23 cellular contexts compared by ENCODE assay signal in genomic region chr12:21938879-21939278, GRCh38. TPM values are rescaled to one million over a fixed set of nuclear protein-coding genes. Genes with fewer than 3 reads are reported as not detected.
A peak's percentile ranks its signal among the peaks of the same experiment; 100 is the strongest.
DNase-seq lines count a peak whose midpoint lies in the region; ATAC-seq and TF ChIP-seq lines count a peak whose summit lies in the region.
"Had no signal": no experiment of that assay in that cellular context is flagged by ENCODE, and none has a peak within 500 bp of the region (broad histone marks: within the 10 kb centered on the region; RNA-seq: fewer than 3 reads in every experiment).

No MANE protein-coding gene starts in this region.

- H3F3A ChIP-seq in GM23248 (ENCODE audit: insufficient read depth): peaks cover 21% of the 10 kb centered on the region

- intact Hi-C loops in Caco-2 (cut with micrococcal nuclease; ENCODE audit: unreplicated experiment): loop anchor here (1.0 kb wide), 2 partner anchors 32 to 120 kb away; no protein-coding TSS in a partner anchor
- intact Hi-C loops in esophagus muscularis mucosa (cut with DNase I): no loop called here
- intact Hi-C loops in gastrocnemius medialis (cut with DNase I; ENCODE audit: low total_unique reads): no loop called here
- intact Hi-C loops in posterior cingulate gyrus (cut with DNase I): no loop called here

- H3K27ac ChIP-seq in GM23248: no peak overlapping the region
- H3K27ac ChIP-seq in esophagus muscularis mucosa (replicated peaks in 1 of 4): peak overlapping the region; percentile 86 to 87 (median 86)
- H3K27ac ChIP-seq in gastrocnemius medialis: peak overlapping the region; percentile 91 to 97 (median 93)
- H3K27ac ChIP-seq: VCaP had no signal

- H3K9me3 ChIP-seq in Caco-2 (no peaks in the 10 kb centered on the region), GM23248 (ENCODE audit: low read depth) (no peaks in the 10 kb centered on the region), esophagus muscularis mucosa (no peaks in the 10 kb centered on the region), gastrocnemius medialis (no peaks in the 10 kb centered on the region)
- H3K9me3 ChIP-seq: SK-N-SH had no signal

- in situ Hi-C loops in GM23248 (cut with MboI) (no loop called here), gastrocnemius medialis (cut with MboI; ENCODE audit: low sequenced_read_pairs in 4 of 4) (no loop called here)

- no peak for TF ChIP-seq CTCF in Caco-2 (IDR thresholded peaks at IDR 0.05; ENCODE audit: insufficient read depth in 1 of 2, low read depth in 1 of 2, low read length in 1 of 2, severe bottlenecking in 1 of 2, unreplicated experiment in 1 of 2)
- no peak for TF ChIP-seq CTCF in esophagus muscularis mucosa (IDR thresholded peaks at IDR 0.05)
- no peak for TF ChIP-seq CTCF in gastrocnemius medialis (IDR thresholded peaks at IDR 0.05 in 4 of 5, conservative IDR thresholded peaks at IDR 0.05 in 1 of 5)

- H3K4me1 ChIP-seq in Caco-2 (no peaks in the 10 kb centered on the region), GM23248 (ENCODE audit: insufficient read depth) (peaks cover 17% of the 10 kb centered on the region), esophagus muscularis mucosa (peaks cover 0 to 25% (median 23%) of the 10 kb centered on the region in 4 donors), gastrocnemius medialis (peaks cover 25 to 34% of the 10 kb centered on the region in 2 donors)

- H3K27me3 ChIP-seq in Caco-2 (replicated peaks; ENCODE audit: control insufficient read depth, insufficient read depth, low read length) (no peaks in the 10 kb centered on the region), GM23248 (replicated peaks; ENCODE audit: insufficient read depth) (no peaks in the 10 kb centered on the region), esophagus muscularis mucosa (peaks cover 0 to 4% (median 0%) of the 10 kb centered on the region in 4 donors), gastrocnemius medialis (no peaks in the 10 kb centered on the region)

- H3K9me3 Mint-ChIP-seq in Caco-2 (ENCODE audit: unreplicated experiment): no peaks in the 10 kb centered on the region
- H3K9me3 Mint-ChIP-seq: activated naive CD8-positive, alpha-beta T cell treated with anti-CD3 and anti-CD28 coated beads, Interleukin-2, amount 10 ng/mL, durations not matched to agents 7 days and 5 days had no signal

- DNase-seq in Caco-2: no peak
- no peak for DNase-seq in GM23248
- no peak for DNase-seq in esophagus muscularis mucosa (ENCODE audit: extremely low spot score)
- no peak for DNase-seq in gastrocnemius medialis
- DNase-seq in T1000 (lab: John Stamatoyannopoulos, UW): no peak
- DNase-seq in NCI-H345 (lab: John Stamatoyannopoulos, UW): no peak
- no peak for DNase-seq in posterior cingulate gyrus
- DNase-seq: activated CD8-positive, alpha-beta memory T cell treated with anti-CD3 and anti-CD28 coated beads, Interleukin-2, amount 50 U/mL, for 4 hours; activated effector memory CD4-positive, alpha-beta T cell treated with Interleukin-2 at 50 U/mL for 16 hours; activated naive CD8-positive, alpha-beta T cell treated with anti-CD3 and anti-CD28 coated beads, Interleukin-2, amount 10 ng/mL, durations not matched to agents 7 days and 5 days; CD4-positive, alpha-beta memory T cell; DMS53; head of caudate nucleus; KG1; natural killer cell; NCI-H1436 treated with DMSO at 0.1 percent for 48 hours; NCI-H526; SK-N-SH; small intestine; stimulated activated CD4-positive, alpha-beta T cell treated with anti-CD3 and anti-CD28 coated beads, Interleukin-4, amount 100 ng/mL, for 24 hours had no signal

- no peak for ATAC-seq in gastrocnemius medialis
- ATAC-seq: natural killer cell had no signal

- H3K27ac Mint-ChIP-seq in Caco-2 (ENCODE audit: unreplicated experiment): peak overlapping the region; percentile 78
- H3K27ac Mint-ChIP-seq: activated naive CD8-positive, alpha-beta T cell treated with anti-CD3 and anti-CD28 coated beads, Interleukin-2, amount 10 ng/mL, durations not matched to agents 7 days and 5 days; CD4-positive, alpha-beta memory T cell; mesothelial cell of epicardium; natural killer cell; stimulated activated naive CD8-positive, alpha-beta T cell treated with anti-CD3 and anti-CD28 coated beads, Interleukin-15, Interleukin-2, amounts not matched to agents 100 ng/mL and 50 ng/mL, for 24 hours had no signal

- no peaks in the 10 kb centered on the region for H3K36me3 ChIP-seq in Caco-2 (ENCODE audit: control insufficient read depth, insufficient read depth, low read length)
- H3K36me3 ChIP-seq in GM23248 (ENCODE audit: low read depth): peaks cover 4% of the 10 kb centered on the region; the same call in 1 of the 2 replicates
- H3K36me3 ChIP-seq in esophagus muscularis mucosa: peaks cover 4 to 24% (median 8%) of the 10 kb centered on the region in 4 donors
- peaks cover 0 to 33% of the 10 kb centered on the region in 2 donors for H3K36me3 ChIP-seq in gastrocnemius medialis

- no peak for TF ChIP-seq EP300 in esophagus muscularis mucosa (IDR thresholded peaks at IDR 0.05)

- peak overlapping the region; percentile 56 for H3K4me3 ChIP-seq in Caco-2 (ENCODE audit: low read depth, low read length)
- H3K4me3 ChIP-seq in GM23248: no peak overlapping the region
- H3K4me3 ChIP-seq in esophagus muscularis mucosa: peak overlapping the region; percentile 58 to 67 (median 62)
- H3K4me3 ChIP-seq in gastrocnemius medialis: peak overlapping the region; percentile 61 to 78 (median 70)

- no peak overlapping the region for H2AFZ ChIP-seq in GM23248

- no TSS peak for BruUV-seq in Caco-2 (replicated peaks; lab: Mats Ljungman, UMichigan)

- H3K4me1 Mint-ChIP-seq in Caco-2 (ENCODE audit: low read depth, unreplicated experiment): peaks cover 17% of the 10 kb centered on the region
- H3K4me1 Mint-ChIP-seq: natural killer cell had no signal

- 92 to 94% methylated on average over 7 of the region's 7 CpGs for WGBS in GM23248 (ENCODE audit: low coverage in 1 of 2, low lambda C conversion rate in 2 of 2, missing lambda C conversion rate in 2 of 2), 2 experiments
- 60% methylated on average over 7 of the region's 7 CpGs for WGBS in esophagus muscularis mucosa

- H3K9me2 ChIP-seq in GM23248 (ENCODE audit: insufficient read depth): no peaks in the 10 kb centered on the region
- H3K9me2 ChIP-seq: SK-N-SH had no signal

- no peak overlapping the region for H3K9ac ChIP-seq in GM23248
- H3K9ac ChIP-seq: SK-N-SH had no signal

- peak overlapping the region; percentile 97 for H3K4me2 ChIP-seq in GM23248 (ENCODE audit: unreplicated experiment)
- H3K4me2 ChIP-seq: SK-N-SH had no signal

- H3K79me2 ChIP-seq in GM23248 (ENCODE audit: insufficient read depth): peaks cover 24% of the 10 kb centered on the region; the same call in 1 of the 2 replicates

- no peaks in the 10 kb centered on the region for H3K27me3 Mint-ChIP-seq in Caco-2 (ENCODE audit: insufficient read depth, unreplicated experiment)

- peak overlapping the region; percentile 94 for H3K4me3 Mint-ChIP-seq in Caco-2 (ENCODE audit: unreplicated experiment)
- H3K4me3 Mint-ChIP-seq: activated naive CD8-positive, alpha-beta T cell treated with anti-CD3 and anti-CD28 coated beads, Interleukin-2, amount 10 ng/mL, durations not matched to agents 7 days and 5 days; CD4-positive, alpha-beta memory T cell; mesothelial cell of epicardium; natural killer cell; stimulated activated naive CD8-positive, alpha-beta T cell treated with anti-CD3 and anti-CD28 coated beads, Interleukin-15, Interleukin-2, amounts not matched to agents 100 ng/mL and 50 ng/mL, for 24 hours had no signal

- POLR2A ChIA-PET in Caco-2 (lab: Charles Lee): interaction anchor here (1.0 to 1.4 kb wide), 3 partner anchors 164 to 686 kb away, joined by 3 to 5 read pairs (median 4); partner anchors contain the start of genes ETNK1 and KCNJ8

- H3K36me3 Mint-ChIP-seq in Caco-2 (ENCODE audit: insufficient read depth, unreplicated experiment): peaks cover 56% of the 10 kb centered on the region
- H3K36me3 Mint-ChIP-seq: activated naive CD8-positive, alpha-beta T cell treated with anti-CD3 and anti-CD28 coated beads, Interleukin-2, amount 10 ng/mL, durations not matched to agents 7 days and 5 days; CD4-positive, alpha-beta memory T cell; mesothelial cell of epicardium; natural killer cell had no signal

- CTCF ChIA-PET in Caco-2 (lab: Charles Lee): interaction anchor here (1.0 kb wide), 2 partner anchors 51 to 164 kb away, joined by 6 to 11 read pairs; partner anchors contain the start of gene KCNJ8

- no peaks in the 10 kb centered on the region for H4K20me1 ChIP-seq in GM23248 (ENCODE audit: insufficient read depth)

- TF ChIP-seq POLR2A in esophagus muscularis mucosa (IDR thresholded peaks at IDR 0.05; ENCODE audit: low read depth): no peak
- no peak for TF ChIP-seq POLR2A in gastrocnemius medialis (IDR thresholded peaks at IDR 0.05)

RNA-seq across cellular contexts. Expression of gene ABCC9, which starts 2.3 kb away (rescaled TPM):
- total RNA-seq in Caco-2 (2022) (123 and 130 TPM in 2 replicates), esophagus muscularis mucosa (10 to 100 TPM; 44.1 to 58.6 (median 50.9) TPM), gastrocnemius medialis (100 to 1,000 TPM in 3 of 4 donors, 10 to 100 TPM in 1; 76.1 to 140 (median 118) TPM)
- 41.7 and 44.3 TPM in 2 replicates for total RNA-seq in GM23248 (2014; rRNA removed; shearing (Covaris generic))
- 12.7 and 14.2 TPM in 2 replicates for polyA plus RNA-seq in GM23248 (2016; fragmentation: Nextera tagmentation; extraction: Ambion mirVana)
- total RNA-seq: activated naive CD8-positive, alpha-beta T cell treated with anti-CD3 and anti-CD28 coated beads, Interleukin-2, amount 10 ng/mL, durations not matched to agents 7 days and 5 days; CD4-positive, alpha-beta memory T cell had no signal
- polyA plus RNA-seq: CD4-positive, alpha-beta memory T cell had no signal
